Comparison of ENCODE assay signal across 8 cellular contexts in genomic region chr9:124258765-124259272, GRCh38. TPM values are rescaled to one million over a fixed set of nuclear protein-coding genes. Genes with fewer than 3 reads are reported as not detected.
DNase-seq lines count a peak whose midpoint lies in the region; ATAC-seq, FAIRE-seq and TF ChIP-seq lines count a peak whose summit lies in the region.

No MANE protein-coding gene starts in this region.

- no peak for TF ChIP-seq RAD21 in H1 (IDR thresholded peaks at IDR 0.05 in 1 of 2, conservative IDR thresholded peaks at IDR 0.05 in 1 of 2; ENCODE audit: low read depth in 2 of 2, low read length in 2 of 2)

- 0 out of 2 replicates have a peak overlapping the region, but pooled peaks have one; percentile 97 for H2BK12ac ChIP-seq in H1 (ENCODE audit: low read depth, low read length)

- no peak overlapping the region for H3K23ac ChIP-seq in H1 (ENCODE audit: insufficient read length)

- WGBS in H1 (ENCODE audit: extremely low coverage in 1 of 2, insufficient coverage in 1 of 2, insufficient read length in 1 of 2, insufficient replicate concordance in 2 of 2, low coverage in 1 of 2, low lambda C conversion rate in 2 of 2, missing lambda C conversion rate in 1 of 2), 2 experiments = 33% methylated on average over 11 of the region's 11 CpGs; no CpG with 5 or more reads in 1 of the 2 experiments

- H3K9me3 Mint-ChIP-seq in nephron = no peaks in the 10 kb centered on the region

- H3K4me1 Mint-ChIP-seq in nephron = peaks cover 62% of the 10 kb centered on the region

- no peak overlapping the region for H3K56ac ChIP-seq in H1 (replicated peaks; ENCODE audit: insufficient read length, low read depth, low read length)

- no peak for FAIRE-seq in H1 (lab: Jason Lieb, UNC)

- peak overlapping the region; percentile 87 for H3K18ac ChIP-seq in H1 (ENCODE audit: extremely low read depth, low read length)

- H3K14ac ChIP-seq in H1 (ENCODE audit: insufficient read length) = no peak overlapping the region

- POLR2A ChIA-PET in H1 (lab: Charles Lee; ENCODE audit: partially characterized antibody) = interaction anchor here (1.0 to 1.6 kb wide), 3 partner anchors 17 to 147 kb away, joined by 3 to 5 read pairs (median 4); no protein-coding TSS in a partner anchor

- DNase-seq in DMS53 (lab: John Stamatoyannopoulos, UW) (peak; percentile 62), H1 (ENCODE audit: low read depth in 1 of 2, low spot score in 2 of 2) (peak in 1 of 2 experiments; percentile 64), AG08395 (ENCODE audit: low spot score) (no peak)

- no peak for TF ChIP-seq CTCF in OCI-LY3 (IDR thresholded peaks at IDR 0.05; ENCODE audit: low read depth, low read length)
- no peak for TF ChIP-seq CTCF in H1 (IDR thresholded peaks at IDR 0.05; ENCODE audit: control extremely low read depth in 1 of 3, insufficient read depth in 1 of 3, low read depth in 1 of 3, low read length in 3 of 3)
- no peak for TF ChIP-seq CTCF in nephron (IDR thresholded peaks at IDR 0.05; ENCODE audit: unreplicated experiment in 3 of 3)

- H3K27me3 ChIP-seq in OCI-LY3 (ENCODE audit: low read depth, low read length) = no peaks in the 10 kb centered on the region
- H3K27me3 ChIP-seq in H1 (replicated peaks in 1 of 4; ENCODE audit: control insufficient read depth in 3 of 4, extremely low read depth in 1 of 4, insufficient read depth in 3 of 4, low read length in 3 of 4) = no peaks in the 10 kb centered on the region; a peak in 2 of 7 replicates

- ATAC-seq in HG03565 (IDR thresholded peaks at IDR 0.05; ENCODE audit: unreplicated experiment) (no peak), GM18519 (IDR thresholded peaks at IDR 0.05; ENCODE audit: low FRiP score, unreplicated experiment) (no peak), GM21515 (IDR thresholded peaks at IDR 0.05; ENCODE audit: unreplicated experiment) (no peak)

- H3K36me3 ChIP-seq in OCI-LY3 (replicated peaks; ENCODE audit: low read depth, low read length) = peaks cover 29% of the 10 kb centered on the region
- H3K36me3 ChIP-seq in H1 (ENCODE audit: control insufficient read depth in 2 of 4, insufficient read depth in 4 of 4, low read length in 3 of 4) = no peaks in the 10 kb centered on the region

- H4K8ac ChIP-seq in H1 (ENCODE audit: extremely low read depth, insufficient read depth, low read length) = no peak overlapping the region

- no peak overlapping the region for H4K91ac ChIP-seq in H1 (replicated peaks; ENCODE audit: insufficient read length, low read length)

- H3K79me2 ChIP-seq in OCI-LY3 (ENCODE audit: low read length) = peaks cover 75% of the 10 kb centered on the region
- peaks cover 0 to 10% of the 10 kb centered on the region in 2 experiments; a peak in 2 of 4 replicates for H3K79me2 ChIP-seq in H1 (ENCODE audit: control insufficient read depth in 1 of 2, insufficient read depth in 2 of 2, low read length in 2 of 2)

- H4K20me1 ChIP-seq in OCI-LY3 (ENCODE audit: insufficient read depth, low read length) = peaks cover 36% of the 10 kb centered on the region
- H4K20me1 ChIP-seq in H1 (replicated peaks in 1 of 2; ENCODE audit: control insufficient read depth in 1 of 2, insufficient read depth in 2 of 2, low read length in 2 of 2) = no peaks in the 10 kb centered on the region

- H3K9ac ChIP-seq in OCI-LY3 (ENCODE audit: low read length) = peak overlapping the region; percentile 93
- H3K9ac ChIP-seq in H1 (replicated peaks in 1 of 4; ENCODE audit: extremely low read depth in 1 of 4, low read depth in 3 of 4, low read length in 3 of 4) = peak overlapping the region in 1 of 4 experiments; percentile 38; a peak in 2 of 7 replicates

- H3K23me2 ChIP-seq in H1 (ENCODE audit: low read depth, low read length) = peaks cover 10% of the 10 kb centered on the region

- H2BK5ac ChIP-seq in H1 (ENCODE audit: low read depth, low read length) = peak overlapping the region; percentile 52; the same call in 1 of the 2 replicates

- CTCF ChIA-PET in H1 (lab: Charles Lee; ENCODE audit: partially characterized antibody) = interaction anchor here (0.6 to 1.2 kb wide), 3 partner anchors 9 to 363 kb away, joined by 3 read pairs; no protein-coding TSS in a partner anchor

- H3K27ac ChIP-seq in OCI-LY3 (ENCODE audit: low read length) (peak overlapping the region; percentile 77), H1 (ENCODE audit: low read depth, low read length) (no peak overlapping the region)

- H3K4ac ChIP-seq in H1 (replicated peaks; ENCODE audit: insufficient read length, low read depth, low read length) = no peak overlapping the region

- no peak overlapping the region for H2BK15ac ChIP-seq in H1 (ENCODE audit: low read length)

- H3K36me3 Mint-ChIP-seq in nephron (ENCODE audit: low read depth) = no peaks in the 10 kb centered on the region

- peak overlapping the region; percentile 96 for H3K4me3 ChIP-seq in OCI-LY3 (ENCODE audit: low read length)
- peak overlapping the region; percentile 66 to 77 (median 71) for H3K4me3 ChIP-seq in H1 (ENCODE audit: extremely low read depth in 1 of 4, insufficient read depth in 2 of 4, low read depth in 3 of 4, low read length in 4 of 4)

- no peaks in the 10 kb centered on the region for H3K27me3 Mint-ChIP-seq in nephron (ENCODE audit: low read depth)

- no peak overlapping the region for H2AFZ ChIP-seq in OCI-LY3 (ENCODE audit: low read depth, low read length)
- H2AFZ ChIP-seq in H1 (ENCODE audit: low read length) = no peak overlapping the region

- TF ChIP-seq POLR2A in H1 (IDR thresholded peaks at IDR 0.05; ENCODE audit: control extremely low read depth in 1 of 2, low read depth in 2 of 2, low read length in 2 of 2) = no peak

- no peak overlapping the region for H2BK20ac ChIP-seq in H1 (ENCODE audit: low read length)

- peak overlapping the region; percentile 96 to 100 (median 99) for H3K27ac Mint-ChIP-seq in nephron

- H3K4me1 ChIP-seq in OCI-LY3 (ENCODE audit: low read length) = peaks cover 76% of the 10 kb centered on the region
- peaks cover 9 to 23% (median 14%) of the 10 kb centered on the region in 4 experiments; a peak in 6 of 7 replicates for H3K4me1 ChIP-seq in H1 (replicated peaks in 1 of 4; ENCODE audit: control insufficient read depth in 3 of 4, insufficient read depth in 4 of 4, low read length in 3 of 4)

- H3K79me1 ChIP-seq in H1 (ENCODE audit: low read depth, low read length) = peaks cover 3% of the 10 kb centered on the region

- no peak overlapping the region for H2AK5ac ChIP-seq in H1 (ENCODE audit: low read depth, low read length)

- no peak overlapping the region for H2BK120ac ChIP-seq in H1 (replicated peaks; ENCODE audit: low read depth, low read length)

- TF ChIP-seq EP300 in H1 (IDR thresholded peaks at IDR 0.05; ENCODE audit: borderline replicate concordance in 1 of 2, low read depth in 2 of 2, low read length in 2 of 2) = no peak

- peak overlapping the region; percentile 92 to 98 (median 98) for H3K4me3 Mint-ChIP-seq in nephron

- H3K4me2 ChIP-seq in OCI-LY3 (ENCODE audit: low read length) (peak overlapping the region; percentile 100), H1 (ENCODE audit: insufficient read depth in 1 of 2, low read depth in 2 of 2, low read length in 2 of 2) (peak overlapping the region; percentile 71 to 99)

- no peak overlapping the region for H4K5ac ChIP-seq in H1 (ENCODE audit: insufficient read length, low read depth, low read length)

- H3K9me3 ChIP-seq in OCI-LY3 (ENCODE audit: insufficient read depth, low read length) (no peaks in the 10 kb centered on the region), H1 (ENCODE audit: insufficient read depth in 2 of 2, low read depth in 1 of 2, low read length in 1 of 2) (no peaks in the 10 kb centered on the region)

TF ChIP-seq in H1, 55 proteins besides CTCF, POLR2A, EP300 and RAD21 (continues in another document):
- TF ChIP-seq TBP (IDR thresholded peaks at IDR 0.05; ENCODE audit: low read depth, low read length) = no peak

RNA-seq across cellular contexts. Expression of gene NEK6, which starts 1.1 kb away (rescaled TPM):
- total RNA-seq in H1 (2021; fragmentation: NEBNext Ultra II Directional; extraction: Animal tissue kit (Norgen Biotek cat#: 25700)) = 16.6 and 19.7 TPM in 2 replicates
- polyA plus RNA-seq in H1 (2011; rRNA removed) = 17.7 and 23.9 TPM in 2 replicates
- 12.8 TPM for polyA plus RNA-seq in H1 (2011; cell fraction: cytosol; rRNA removed)
- polyA plus RNA-seq in H1 (2011; cell fraction: nucleus; rRNA removed) = 19.1 TPM
- 8.7 to 13.7 TPM (median 12.4 TPM) in 4 replicates for polyA plus RNA-seq in H1 (2012, experiment 1 of 2)
- polyA plus RNA-seq in H1 (2012, experiment 2 of 2) = 6.3 TPM
- 9.1 TPM for polyA plus RNA-seq in H1 (2013, experiment 1 of 2)
- polyA plus RNA-seq in H1 (2013, experiment 2 of 2) = 9.1 TPM
- polyA minus RNA-seq in H1 (2011; rRNA and poly(A)+ RNA removed) = 21.8 and 31.4 TPM in 2 replicates
- polyA minus RNA-seq in H1 (2011; cell fraction: cytosol; rRNA and poly(A)+ RNA removed) = 7.7 TPM
- polyA minus RNA-seq in H1 (2011; cell fraction: nucleus; rRNA and poly(A)+ RNA removed) = 18.9 TPM
